In the genomic region with DNA sequence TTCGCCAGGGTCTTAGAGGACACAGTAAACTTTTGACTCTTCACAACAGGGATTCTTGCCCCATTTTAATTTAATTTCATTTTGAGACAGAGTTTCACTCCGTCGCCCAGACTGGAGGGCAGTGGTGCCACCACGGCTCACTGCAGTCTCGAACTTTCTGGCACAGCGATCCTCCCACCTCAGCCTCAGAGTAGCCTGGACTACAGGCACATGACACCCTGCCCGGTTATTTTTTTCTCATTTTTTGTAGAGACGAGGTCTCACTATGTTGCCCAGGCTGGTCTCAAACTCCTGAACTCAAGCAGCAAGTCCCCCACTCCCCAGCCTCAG, we compare ENCODE assay signal across 1 cellular context.
TF ChIP-seq lines count a peak whose summit lies in the region.

No MANE protein-coding gene starts in this region.

TF ChIP-seq in GM23338, 12 proteins besides CTCF, POLR2A, EP300 and RAD21 (continued from another document):
- TF ChIP-seq, protein P1, sequence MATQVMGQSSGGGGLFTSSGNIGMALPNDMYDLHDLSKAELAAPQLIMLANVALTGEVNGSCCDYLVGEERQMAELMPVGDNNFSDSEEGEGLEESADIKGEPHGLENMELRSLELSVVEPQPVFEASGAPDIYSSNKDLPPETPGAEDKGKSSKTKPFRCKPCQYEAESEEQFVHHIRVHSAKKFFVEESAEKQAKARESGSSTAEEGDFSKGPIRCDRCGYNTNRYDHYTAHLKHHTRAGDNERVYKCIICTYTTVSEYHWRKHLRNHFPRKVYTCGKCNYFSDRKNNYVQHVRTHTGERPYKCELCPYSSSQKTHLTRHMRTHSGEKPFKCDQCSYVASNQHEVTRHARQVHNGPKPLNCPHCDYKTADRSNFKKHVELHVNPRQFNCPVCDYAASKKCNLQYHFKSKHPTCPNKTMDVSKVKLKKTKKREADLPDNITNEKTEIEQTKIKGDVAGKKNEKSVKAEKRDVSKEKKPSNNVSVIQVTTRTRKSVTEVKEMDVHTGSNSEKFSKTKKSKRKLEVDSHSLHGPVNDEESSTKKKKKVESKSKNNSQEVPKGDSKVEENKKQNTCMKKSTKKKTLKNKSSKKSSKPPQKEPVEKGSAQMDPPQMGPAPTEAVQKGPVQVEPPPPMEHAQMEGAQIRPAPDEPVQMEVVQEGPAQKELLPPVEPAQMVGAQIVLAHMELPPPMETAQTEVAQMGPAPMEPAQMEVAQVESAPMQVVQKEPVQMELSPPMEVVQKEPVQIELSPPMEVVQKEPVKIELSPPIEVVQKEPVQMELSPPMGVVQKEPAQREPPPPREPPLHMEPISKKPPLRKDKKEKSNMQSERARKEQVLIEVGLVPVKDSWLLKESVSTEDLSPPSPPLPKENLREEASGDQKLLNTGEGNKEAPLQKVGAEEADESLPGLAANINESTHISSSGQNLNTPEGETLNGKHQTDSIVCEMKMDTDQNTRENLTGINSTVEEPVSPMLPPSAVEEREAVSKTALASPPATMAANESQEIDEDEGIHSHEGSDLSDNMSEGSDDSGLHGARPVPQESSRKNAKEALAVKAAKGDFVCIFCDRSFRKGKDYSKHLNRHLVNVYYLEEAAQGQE (IDR thresholded peaks at IDR 0.05; ENCODE audit: unreplicated experiment): no peak
TF ChIP-seq in GM23338: peak in this region for 0.
